Comparison of ENCODE assay signal across 15 cellular contexts in genomic region chr18:9173770-9174233, GRCh38. TPM values are rescaled to one million over a fixed set of nuclear protein-coding genes. Genes with fewer than 3 reads are reported as not detected.
A peak's percentile ranks its signal among the peaks of the same experiment; 100 is the strongest.
DNase-seq lines count a peak whose midpoint lies in the region; ATAC-seq, FAIRE-seq and TF ChIP-seq lines count a peak whose summit lies in the region.
"Had no signal": no experiment of that assay in that cellular context is flagged by ENCODE, and none has a peak within 500 bp of the region (broad histone marks: within the 10 kb centered on the region; RNA-seq: fewer than 3 reads in every experiment).

No MANE protein-coding gene starts in this region.

- H3K4me1 ChIP-seq in CD4-positive, CD25-positive, alpha-beta regulatory T cell (ENCODE audit: control insufficient read depth, insufficient read depth, low read length, poor library complexity, severe bottlenecking): peaks cover 32% of the 10 kb centered on the region

- peak in 2 of 3 donors; percentile 9 to 24 for DNase-seq in CD4-positive, CD25-positive, alpha-beta regulatory T cell
- DNase-seq in GM12892 (ENCODE audit: insufficient read length) (peak; percentile 6), fibroblast of mammary gland (ENCODE audit: low read depth) (peak; percentile 16), AML-193 (lab: John Stamatoyannopoulos, UW) (no peak), NCI-H2196 treated with DMSO at 0.1 percent for 48 hours (lab: John Stamatoyannopoulos, UW; ENCODE audit: unreplicated experiment) (no peak)
- DNase-seq: COR-L47, Karpas-422, NCI-H1930, WERI-Rb-1 had no signal

- ATAC-seq in CD4-positive, CD25-positive, alpha-beta regulatory T cell (ENCODE audit: low read depth in 2 of 2): peak in 1 of 2 donors; percentile 50
- ATAC-seq in HG03342 (IDR thresholded peaks at IDR 0.05; ENCODE audit: unreplicated experiment) (peak; percentile 59), GM18907 (IDR thresholded peaks at IDR 0.05; ENCODE audit: unreplicated experiment) (no peak)

- H3K27ac Mint-ChIP-seq in CD4-positive, CD25-positive, alpha-beta regulatory T cell: peak overlapping the region in 2 of 3 donors; percentile 33 to 36

- H3K9me3 ChIP-seq in CD4-positive, CD25-positive, alpha-beta regulatory T cell (ENCODE audit: control insufficient read depth in 2 of 2, low read length in 2 of 2): no peaks in the 10 kb centered on the region
- H3K9me3 ChIP-seq: breast epithelium, thoracic aorta had no signal

- no peak overlapping the region for H3K4me3 ChIP-seq in CD4-positive, CD25-positive, alpha-beta regulatory T cell (ENCODE audit: low read depth, low read length)
- H3K4me3 ChIP-seq in fibroblast of mammary gland (ENCODE audit: control insufficient read depth, low read depth, low read length): no peak overlapping the region
- H3K4me3 ChIP-seq: breast epithelium, hepatocyte, SJSA1, thoracic aorta had no signal

- H3K9me3 Mint-ChIP-seq in CD4-positive, CD25-positive, alpha-beta regulatory T cell: peaks cover 0 to 4% (median 0%) of the 10 kb centered on the region in 7 donors

- no peak overlapping the region for H3K27ac ChIP-seq in CD4-positive, CD25-positive, alpha-beta regulatory T cell (ENCODE audit: insufficient read depth, low read length, poor library complexity, severe bottlenecking)
- H3K27ac ChIP-seq: breast epithelium, hepatocyte, SJSA1, thoracic aorta, WERI-Rb-1 had no signal

- peaks cover 31% of the 10 kb centered on the region for H3K36me3 Mint-ChIP-seq in CD4-positive, CD25-positive, alpha-beta regulatory T cell

- FAIRE-seq in GM12892 (lab: Jason Lieb, UNC): peak; percentile 64

- no peak for TF ChIP-seq CTCF in fibroblast of mammary gland (conservative IDR thresholded peaks at IDR 0.05; ENCODE audit: control insufficient read depth, insufficient read depth, low read depth, low read length)

- no peak for TF ChIP-seq POLR2A in GM12892 (IDR thresholded peaks at IDR 0.05; ENCODE audit: low read depth, low read length)

- no peaks in the 10 kb centered on the region for H3K27me3 Mint-ChIP-seq in CD4-positive, CD25-positive, alpha-beta regulatory T cell

- no peaks in the 10 kb centered on the region for H3K27me3 ChIP-seq in CD4-positive, CD25-positive, alpha-beta regulatory T cell (ENCODE audit: control insufficient read depth, insufficient read depth, low read length)
- H3K27me3 ChIP-seq: breast epithelium, hepatocyte, SJSA1 had no signal

- peaks cover 38 to 95% (median 64%) of the 10 kb centered on the region in 4 donors for H3K4me1 Mint-ChIP-seq in CD4-positive, CD25-positive, alpha-beta regulatory T cell

- H3K36me3 ChIP-seq in CD4-positive, CD25-positive, alpha-beta regulatory T cell (ENCODE audit: control insufficient read depth, insufficient read depth, low read length): peaks cover 17% of the 10 kb centered on the region
- H3K36me3 ChIP-seq: breast epithelium, thoracic aorta had no signal

- H3K4me3 Mint-ChIP-seq in CD4-positive, CD25-positive, alpha-beta regulatory T cell: no peak overlapping the region

RNA-seq across cellular contexts. Expression of gene ANKRD12, which starts 37.2 kb away (rescaled TPM):
- total RNA-seq in CD4-positive, CD25-positive, alpha-beta regulatory T cell: 200 TPM
- polyA plus RNA-seq in CD4-positive, CD25-positive, alpha-beta regulatory T cell: 10 to 100 TPM; 28.2 to 41.9 (median 37.0) TPM
- polyA plus RNA-seq in GM12892 (2012; ENCODE audit: missing spikeins): 21.2 TPM

Comparison
In these comparisons a context has a peak if more than half of its experiments do, and no peak if none do; other contexts are left out.
1. DNase-seq: peak in CD4-positive, CD25-positive, alpha-beta regulatory T cell (2 of 3), GM12892 (single experiment) and fibroblast of mammary gland (single experiment); none in AML-193 (0 of 2) and NCI-H2196 treated with DMSO at 0.1 percent for 48 hours (single experiment).